In genomic region chr17:2655526-2655925, GRCh38 we compare ENCODE assay signal across 22 cellular contexts. TPM values are rescaled to one million over a fixed set of nuclear protein-coding genes. Genes with fewer than 3 reads are reported as not detected.
DNase-seq lines count a peak whose midpoint lies in the region; ATAC-seq and TF ChIP-seq lines count a peak whose summit lies in the region.
"Had no signal": no experiment of that assay in that cellular context is flagged by ENCODE, and none has a peak within 500 bp of the region (broad histone marks: within the 10 kb centered on the region; RNA-seq: fewer than 3 reads in every experiment).

No MANE protein-coding gene starts in this region.

- H3K9me3 ChIP-seq in T-helper 17 cell (ENCODE audit: control insufficient read depth, low read length, poor library complexity, severe bottlenecking), result peaks cover 2% of the 10 kb centered on the region
- H3K9me3 ChIP-seq in HAP-1, result no peaks in the 10 kb centered on the region
- H3K9me3 ChIP-seq: adrenal gland, Peyer's patch, upper lobe of right lung had no signal

- intact Hi-C loops in CD14-positive monocyte (cut with micrococcal nuclease), result no loop called here
- intact Hi-C loops in posterior vena cava (cut with DNase I), result no loop called here

- no peak for TF ChIP-seq CTCF in CD14-positive monocyte (IDR thresholded peaks at IDR 0.05)

- H3K4me1 Mint-ChIP-seq in CD14-positive monocyte (peaks cover 29% of the 10 kb centered on the region), T-helper 17 cell (peaks cover 18% of the 10 kb centered on the region), immature natural killer cell (peaks cover 49 to 55% of the 10 kb centered on the region in 2 donors)

- ATAC-seq in T-helper 17 cell, result no peak
- ATAC-seq: activated CD8-positive, alpha-beta memory T cell treated with anti-CD3 and anti-CD28 coated beads, Interleukin-2, amount 10 ng/mL, durations not matched to agents 7 days and 5 days; upper lobe of right lung had no signal

- peaks cover 0 to 2% (median 0%) of the 10 kb centered on the region in 7 donors for H3K9me3 Mint-ChIP-seq in CD14-positive monocyte
- no peaks in the 10 kb centered on the region for H3K9me3 Mint-ChIP-seq in immature natural killer cell
- H3K9me3 Mint-ChIP-seq: activated T-helper 2 cell treated with anti-CD3 and anti-CD28 coated beads, Interferon-gamma antibody, Interleukin-2, Interleukin-4, amounts not matched to agents 10 μg/mL and 5 μg/mL and 100 μg/mL, durations not matched to agents 14 hours and 24 hours and 36 hours had no signal

- H3K36me3 ChIP-seq in HAP-1 (replicated peaks), result peaks cover 11% of the 10 kb centered on the region
- H3K36me3 ChIP-seq: adrenal gland had no signal

- no peaks in the 10 kb centered on the region for H3K27me3 ChIP-seq in HAP-1 (ENCODE audit: low read depth)
- H3K27me3 ChIP-seq: adrenal gland, Peyer's patch, upper lobe of right lung had no signal

- no peaks in the 10 kb centered on the region for H3K4me1 ChIP-seq in HAP-1
- H3K4me1 ChIP-seq: Peyer's patch had no signal

- H3K36me3 Mint-ChIP-seq in CD14-positive monocyte, result peaks cover 22 to 44% of the 10 kb centered on the region in 2 donors
- peaks cover 7% of the 10 kb centered on the region for H3K36me3 Mint-ChIP-seq in T-helper 17 cell (ENCODE audit: low read depth)
- H3K36me3 Mint-ChIP-seq in immature natural killer cell, result peaks cover 3 to 20% (median 13%) of the 10 kb centered on the region in 3 donors

- peak; percentile 59 for DNase-seq in CD14-positive monocyte (ENCODE audit: low spot score)
- DNase-seq in CD1c-positive myeloid dendritic cell (ENCODE audit: extremely low spot score), result peak; percentile 9
- no peak for DNase-seq in T-helper 17 cell
- DNase-seq in immature natural killer cell, result peak; percentile 63 to 68 (median 64)
- no peak for DNase-seq in KG1 (lab: John Stamatoyannopoulos, UW)
- DNase-seq in HAP-1 (ENCODE audit: low spot score in 2 of 2), result no peak
- DNase-seq in posterior vena cava (ENCODE audit: low spot score), result no peak
- DNase-seq in inferior parietal cortex (ENCODE audit: extremely low spot score), result no peak
- DNase-seq: activated CD4-positive, CD25-positive, alpha-beta regulatory T cell treated with anti-CD3 and anti-CD28 coated beads, Interleukin-2, amount 50 U/mL, for 72 hours; activated CD8-positive, alpha-beta memory T cell treated with anti-CD3 and anti-CD28 coated beads, Interleukin-2, amount 10 ng/mL, durations not matched to agents 7 days and 5 days; adrenal gland; GDM1; GOT3; kidney; NCI-H146; NCI-H524 treated with DMSO at 0.1 percent for 48 hours; Peyer's patch; SIG-M5; SW 1271; upper lobe of right lung had no signal

- H3K4me3 ChIP-seq in HAP-1, result no peak overlapping the region
- H3K4me3 ChIP-seq: adrenal gland, Peyer's patch, upper lobe of right lung had no signal

- H3K27me3 Mint-ChIP-seq in CD14-positive monocyte (ENCODE audit: low read depth in 3 of 3) (no peaks in the 10 kb centered on the region), T-helper 17 cell (no peaks in the 10 kb centered on the region), immature natural killer cell (ENCODE audit: low read depth in 3 of 3) (peaks cover 0 to 5% (median 2%) of the 10 kb centered on the region in 3 donors)
- H3K27me3 Mint-ChIP-seq: activated CD8-positive, alpha-beta memory T cell treated with anti-CD3 and anti-CD28 coated beads, Interleukin-2, amount 10 ng/mL, durations not matched to agents 7 days and 5 days; brain had no signal

- no peak overlapping the region for H3K4me3 Mint-ChIP-seq in CD14-positive monocyte
- no peak overlapping the region for H3K4me3 Mint-ChIP-seq in T-helper 17 cell
- H3K4me3 Mint-ChIP-seq in immature natural killer cell, result peak overlapping the region in 4 of 5 donors; percentile 4 to 79 (median 30)
- H3K4me3 Mint-ChIP-seq: activated CD8-positive, alpha-beta memory T cell treated with anti-CD3 and anti-CD28 coated beads, Interleukin-2, amount 10 ng/mL, durations not matched to agents 7 days and 5 days; brain had no signal

- in situ Hi-C loops in HAP-1 (cut with MboI; ENCODE audit: low sequenced_read_pairs), result no loop called here

- H3K27ac Mint-ChIP-seq in CD14-positive monocyte, result peak overlapping the region in 6 of 7 donors; percentile 46 to 93 (median 82)
- peak overlapping the region; percentile 72 for H3K27ac Mint-ChIP-seq in T-helper 17 cell
- peak overlapping the region; percentile 81 to 95 (median 88) for H3K27ac Mint-ChIP-seq in immature natural killer cell
- H3K27ac Mint-ChIP-seq: activated CD8-positive, alpha-beta memory T cell treated with anti-CD3 and anti-CD28 coated beads, Interleukin-2, amount 10 ng/mL, durations not matched to agents 7 days and 5 days; activated T-helper 2 cell treated with anti-CD3 and anti-CD28 coated beads, Interferon-gamma antibody, Interleukin-2, Interleukin-4, amounts not matched to agents 10 μg/mL and 5 μg/mL and 100 μg/mL, durations not matched to agents 14 hours and 24 hours and 36 hours had no signal

RNA-seq across cellular contexts. Expression of gene CLUH, which starts 56.0 kb away (rescaled TPM):
- polyA plus RNA-seq in CD14-positive monocyte (1 to 10 TPM; 1.6 to 4.2 TPM), immature natural killer cell (10 to 100 TPM in 1 of 3 donors, 1 to 10 TPM in 2; 4.6 to 11.6 (median 7.4) TPM)
- total RNA-seq in T-helper 17 cell (10 to 100 TPM; 55.2 to 68.6 TPM), posterior vena cava (10 to 100 TPM; 36.0 to 44.5 TPM)

Comparison
In these comparisons a context has a peak if more than half of its experiments do, and no peak if none do; other contexts are left out.
1. DNase-seq: peak in CD14-positive monocyte (single experiment), CD1c-positive myeloid dendritic cell (single experiment) and immature natural killer cell (3 of 3); none in T-helper 17 cell (0 of 3), KG1 (single experiment), HAP-1 (0 of 2), posterior vena cava (single experiment) and inferior parietal cortex (single experiment).
2. H3K4me3 Mint-ChIP-seq: peak in immature natural killer cell (4 of 5); none in CD14-positive monocyte (0 of 2) and T-helper 17 cell (single experiment).
3. Peak in every context shown above with its lines, with median percentiles within 50 percentile points of each other: H3K27ac Mint-ChIP-seq.